In genomic region chr12:4604684-4605193, GRCh38 we compare ENCODE assay signal across 1 cellular context.
TF ChIP-seq lines count a peak whose summit lies in the region.

No MANE protein-coding gene starts in this region.

TF ChIP-seq in HepG2, 621 proteins besides CTCF, POLR2A, EP300 and RAD21 (continues in another document):
- TF ChIP-seq ZNF878 (CRISPR knock-in tag; IDR thresholded peaks at IDR 0.05) = no peak
- no peak for TF ChIP-seq NPAS2 (CRISPR knock-in tag; IDR thresholded peaks at IDR 0.05; ENCODE audit: borderline replicate concordance)
- TF ChIP-seq PPARG (CRISPR knock-in tag; conservative IDR thresholded peaks at IDR 0.05) = no peak
- no peak for TF ChIP-seq ZNF256 (CRISPR knock-in tag; conservative IDR thresholded peaks at IDR 0.05)
- no peak for TF ChIP-seq HOXA9 (CRISPR knock-in tag; IDR thresholded peaks at IDR 0.05; ENCODE audit: borderline replicate concordance)
- no peak for TF ChIP-seq ATF6 (CRISPR knock-in tag; conservative IDR thresholded peaks at IDR 0.05)
- TF ChIP-seq HDAC6 (IDR thresholded peaks at IDR 0.05; ENCODE audit: low read depth, low read length) = no peak
- TF ChIP-seq ZNF329 (CRISPR knock-in tag; IDR thresholded peaks at IDR 0.05; ENCODE audit: low read depth) = no peak
- TF ChIP-seq PTBP1 (IDR thresholded peaks at IDR 0.05; ENCODE audit: low read depth, low read length, poor library complexity, severe bottlenecking) = no peak
- no peak for TF ChIP-seq ZNF296 (CRISPR knock-in tag; conservative IDR thresholded peaks at IDR 0.05)
- peak; percentile 37 for TF ChIP-seq HNRNPLL (IDR thresholded peaks at IDR 0.05; ENCODE audit: low read depth, low read length, poor library complexity, severe bottlenecking)
- no peak for TF ChIP-seq NCOA1 (CRISPR knock-in tag; IDR thresholded peaks at IDR 0.05)
- TF ChIP-seq PCBP1 (IDR thresholded peaks at IDR 0.05; ENCODE audit: borderline replicate concordance, low read depth, low read length) = no peak
- no peak for TF ChIP-seq CEBPG (CRISPR knock-in tag; IDR thresholded peaks at IDR 0.05)
- no peak for TF ChIP-seq ZNF337 (CRISPR knock-in tag; IDR thresholded peaks at IDR 0.05; ENCODE audit: borderline replicate concordance, low read depth)
- no peak for TF ChIP-seq ZNF674 (CRISPR knock-in tag; IDR thresholded peaks at IDR 0.05; ENCODE audit: low read depth)
- no peak for TF ChIP-seq ZNF142 (CRISPR knock-in tag; IDR thresholded peaks at IDR 0.05)
- peak; percentile 64 for TF ChIP-seq POLR2AphosphoS5 (IDR thresholded peaks at IDR 0.05; ENCODE audit: low read depth, low read length)
- no peak for TF ChIP-seq ZNF17 (CRISPR knock-in tag; IDR thresholded peaks at IDR 0.05)
- no peak for TF ChIP-seq SNAI1 (CRISPR knock-in tag; IDR thresholded peaks at IDR 0.05; ENCODE audit: borderline replicate concordance)
- TF ChIP-seq ZNF558 (CRISPR knock-in tag; IDR thresholded peaks at IDR 0.05; ENCODE audit: borderline replicate concordance) = no peak
- peak; percentile 38; the same call in 1 of the 2 replicates for TF ChIP-seq RBFOX2 (IDR thresholded peaks at IDR 0.05; ENCODE audit: low read depth, low read length)
- TF ChIP-seq, protein P1, sequence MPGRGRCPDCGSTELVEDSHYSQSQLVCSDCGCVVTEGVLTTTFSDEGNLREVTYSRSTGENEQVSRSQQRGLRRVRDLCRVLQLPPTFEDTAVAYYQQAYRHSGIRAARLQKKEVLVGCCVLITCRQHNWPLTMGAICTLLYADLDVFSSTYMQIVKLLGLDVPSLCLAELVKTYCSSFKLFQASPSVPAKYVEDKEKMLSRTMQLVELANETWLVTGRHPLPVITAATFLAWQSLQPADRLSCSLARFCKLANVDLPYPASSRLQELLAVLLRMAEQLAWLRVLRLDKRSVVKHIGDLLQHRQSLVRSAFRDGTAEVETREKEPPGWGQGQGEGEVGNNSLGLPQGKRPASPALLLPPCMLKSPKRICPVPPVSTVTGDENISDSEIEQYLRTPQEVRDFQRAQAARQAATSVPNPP (CRISPR knock-in tag; IDR thresholded peaks at IDR 0.05) = no peak
- TF ChIP-seq NR2F1 (CRISPR knock-in tag; IDR thresholded peaks at IDR 0.05) = no peak
- no peak for TF ChIP-seq NR2F2 (IDR thresholded peaks at IDR 0.05; ENCODE audit: borderline replicate concordance, low read depth)
- TF ChIP-seq MAF1 (CRISPR knock-in tag; IDR thresholded peaks at IDR 0.05; ENCODE audit: borderline replicate concordance) = no peak
- TF ChIP-seq SOX6 (IDR thresholded peaks at IDR 0.05) = no peak
- TF ChIP-seq SOX6 (CRISPR knock-in tag; IDR thresholded peaks at IDR 0.05) = peak; percentile 34; the same call in 1 of the 2 replicates
- no peak for TF ChIP-seq SRF (IDR thresholded peaks at IDR 0.05; ENCODE audit: low read depth, low read length)
- no peak for TF ChIP-seq PITX1 (CRISPR knock-in tag; IDR thresholded peaks at IDR 0.05)
- TF ChIP-seq ZNF354B (CRISPR knock-in tag; IDR thresholded peaks at IDR 0.05) = no peak
- no peak for TF ChIP-seq KLF13 (CRISPR knock-in tag; IDR thresholded peaks at IDR 0.05)
- no peak for TF ChIP-seq KDM3A (CRISPR knock-in tag; IDR thresholded peaks at IDR 0.05; ENCODE audit: low read depth)
- TF ChIP-seq, protein P2, sequence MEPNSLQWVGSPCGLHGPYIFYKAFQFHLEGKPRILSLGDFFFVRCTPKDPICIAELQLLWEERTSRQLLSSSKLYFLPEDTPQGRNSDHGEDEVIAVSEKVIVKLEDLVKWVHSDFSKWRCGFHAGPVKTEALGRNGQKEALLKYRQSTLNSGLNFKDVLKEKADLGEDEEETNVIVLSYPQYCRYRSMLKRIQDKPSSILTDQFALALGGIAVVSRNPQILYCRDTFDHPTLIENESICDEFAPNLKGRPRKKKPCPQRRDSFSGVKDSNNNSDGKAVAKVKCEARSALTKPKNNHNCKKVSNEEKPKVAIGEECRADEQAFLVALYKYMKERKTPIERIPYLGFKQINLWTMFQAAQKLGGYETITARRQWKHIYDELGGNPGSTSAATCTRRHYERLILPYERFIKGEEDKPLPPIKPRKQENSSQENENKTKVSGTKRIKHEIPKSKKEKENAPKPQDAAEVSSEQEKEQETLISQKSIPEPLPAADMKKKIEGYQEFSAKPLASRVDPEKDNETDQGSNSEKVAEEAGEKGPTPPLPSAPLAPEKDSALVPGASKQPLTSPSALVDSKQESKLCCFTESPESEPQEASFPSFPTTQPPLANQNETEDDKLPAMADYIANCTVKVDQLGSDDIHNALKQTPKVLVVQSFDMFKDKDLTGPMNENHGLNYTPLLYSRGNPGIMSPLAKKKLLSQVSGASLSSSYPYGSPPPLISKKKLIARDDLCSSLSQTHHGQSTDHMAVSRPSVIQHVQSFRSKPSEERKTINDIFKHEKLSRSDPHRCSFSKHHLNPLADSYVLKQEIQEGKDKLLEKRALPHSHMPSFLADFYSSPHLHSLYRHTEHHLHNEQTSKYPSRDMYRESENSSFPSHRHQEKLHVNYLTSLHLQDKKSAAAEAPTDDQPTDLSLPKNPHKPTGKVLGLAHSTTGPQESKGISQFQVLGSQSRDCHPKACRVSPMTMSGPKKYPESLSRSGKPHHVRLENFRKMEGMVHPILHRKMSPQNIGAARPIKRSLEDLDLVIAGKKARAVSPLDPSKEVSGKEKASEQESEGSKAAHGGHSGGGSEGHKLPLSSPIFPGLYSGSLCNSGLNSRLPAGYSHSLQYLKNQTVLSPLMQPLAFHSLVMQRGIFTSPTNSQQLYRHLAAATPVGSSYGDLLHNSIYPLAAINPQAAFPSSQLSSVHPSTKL (CRISPR knock-in tag; IDR thresholded peaks at IDR 0.05) = 0 out of 2 replicates have a peak, but pooled peaks have one; percentile 23
- TF ChIP-seq, protein P3, sequence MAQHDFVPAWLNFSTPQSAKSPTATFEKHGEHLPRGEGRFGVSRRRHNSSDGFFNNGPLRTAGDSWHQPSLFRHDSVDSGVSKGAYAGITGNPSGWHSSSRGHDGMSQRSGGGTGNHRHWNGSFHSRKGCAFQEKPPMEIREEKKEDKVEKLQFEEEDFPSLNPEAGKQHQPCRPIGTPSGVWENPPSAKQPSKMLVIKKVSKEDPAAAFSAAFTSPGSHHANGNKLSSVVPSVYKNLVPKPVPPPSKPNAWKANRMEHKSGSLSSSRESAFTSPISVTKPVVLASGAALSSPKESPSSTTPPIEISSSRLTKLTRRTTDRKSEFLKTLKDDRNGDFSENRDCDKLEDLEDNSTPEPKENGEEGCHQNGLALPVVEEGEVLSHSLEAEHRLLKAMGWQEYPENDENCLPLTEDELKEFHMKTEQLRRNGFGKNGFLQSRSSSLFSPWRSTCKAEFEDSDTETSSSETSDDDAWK (CRISPR knock-in tag; IDR thresholded peaks at IDR 0.05) = no peak
- TF ChIP-seq ZNF124 (CRISPR knock-in tag; IDR thresholded peaks at IDR 0.05) = no peak
- no peak for TF ChIP-seq PLRG1 (conservative IDR thresholded peaks at IDR 0.05)
- no peak for TF ChIP-seq PCBP2 (optimal IDR thresholded peaks at IDR 0.05; ENCODE audit: low read depth, low read length, poor library complexity, severe bottlenecking)
- TF ChIP-seq ATF5 (CRISPR knock-in tag; IDR thresholded peaks at IDR 0.05; ENCODE audit: low read depth) = no peak
- no peak for TF ChIP-seq ZNF550 (CRISPR knock-in tag; IDR thresholded peaks at IDR 0.05; ENCODE audit: borderline replicate concordance)
- TF ChIP-seq SRSF9 (IDR thresholded peaks at IDR 0.05; ENCODE audit: borderline replicate concordance, insufficient read depth, low read depth, low read length, poor library complexity, severe bottlenecking) = no peak
- no peak for TF ChIP-seq GLI4 (CRISPR knock-in tag; IDR thresholded peaks at IDR 0.05; ENCODE audit: borderline replicate concordance)
- TF ChIP-seq KAT2B (IDR thresholded peaks at IDR 0.05; ENCODE audit: borderline replicate concordance, low read depth, low read length) = no peak
- TF ChIP-seq, protein P4, sequence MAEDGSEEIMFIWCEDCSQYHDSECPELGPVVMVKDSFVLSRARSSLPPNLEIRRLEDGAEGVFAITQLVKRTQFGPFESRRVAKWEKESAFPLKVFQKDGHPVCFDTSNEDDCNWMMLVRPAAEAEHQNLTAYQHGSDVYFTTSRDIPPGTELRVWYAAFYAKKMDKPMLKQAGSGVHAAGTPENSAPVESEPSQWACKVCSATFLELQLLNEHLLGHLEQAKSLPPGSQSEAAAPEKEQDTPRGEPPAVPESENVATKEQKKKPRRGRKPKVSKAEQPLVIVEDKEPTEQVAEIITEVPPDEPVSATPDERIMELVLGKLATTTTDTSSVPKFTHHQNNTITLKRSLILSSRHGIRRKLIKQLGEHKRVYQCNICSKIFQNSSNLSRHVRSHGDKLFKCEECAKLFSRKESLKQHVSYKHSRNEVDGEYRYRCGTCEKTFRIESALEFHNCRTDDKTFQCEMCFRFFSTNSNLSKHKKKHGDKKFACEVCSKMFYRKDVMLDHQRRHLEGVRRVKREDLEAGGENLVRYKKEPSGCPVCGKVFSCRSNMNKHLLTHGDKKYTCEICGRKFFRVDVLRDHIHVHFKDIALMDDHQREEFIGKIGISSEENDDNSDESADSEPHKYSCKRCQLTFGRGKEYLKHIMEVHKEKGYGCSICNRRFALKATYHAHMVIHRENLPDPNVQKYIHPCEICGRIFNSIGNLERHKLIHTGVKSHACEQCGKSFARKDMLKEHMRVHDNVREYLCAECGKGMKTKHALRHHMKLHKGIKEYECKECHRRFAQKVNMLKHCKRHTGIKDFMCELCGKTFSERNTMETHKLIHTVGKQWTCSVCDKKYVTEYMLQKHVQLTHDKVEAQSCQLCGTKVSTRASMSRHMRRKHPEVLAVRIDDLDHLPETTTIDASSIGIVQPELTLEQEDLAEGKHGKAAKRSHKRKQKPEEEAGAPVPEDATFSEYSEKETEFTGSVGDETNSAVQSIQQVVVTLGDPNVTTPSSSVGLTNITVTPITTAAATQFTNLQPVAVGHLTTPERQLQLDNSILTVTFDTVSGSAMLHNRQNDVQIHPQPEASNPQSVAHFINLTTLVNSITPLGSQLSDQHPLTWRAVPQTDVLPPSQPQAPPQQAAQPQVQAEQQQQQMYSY (CRISPR knock-in tag; IDR thresholded peaks at IDR 0.05) = no peak
- TF ChIP-seq, protein P5, sequence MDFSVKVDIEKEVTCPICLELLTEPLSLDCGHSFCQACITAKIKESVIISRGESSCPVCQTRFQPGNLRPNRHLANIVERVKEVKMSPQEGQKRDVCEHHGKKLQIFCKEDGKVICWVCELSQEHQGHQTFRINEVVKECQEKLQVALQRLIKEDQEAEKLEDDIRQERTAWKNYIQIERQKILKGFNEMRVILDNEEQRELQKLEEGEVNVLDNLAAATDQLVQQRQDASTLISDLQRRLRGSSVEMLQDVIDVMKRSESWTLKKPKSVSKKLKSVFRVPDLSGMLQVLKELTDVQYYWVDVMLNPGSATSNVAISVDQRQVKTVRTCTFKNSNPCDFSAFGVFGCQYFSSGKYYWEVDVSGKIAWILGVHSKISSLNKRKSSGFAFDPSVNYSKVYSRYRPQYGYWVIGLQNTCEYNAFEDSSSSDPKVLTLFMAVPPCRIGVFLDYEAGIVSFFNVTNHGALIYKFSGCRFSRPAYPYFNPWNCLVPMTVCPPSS (IDR thresholded peaks at IDR 0.05) = no peak
